Comparison of ENCODE assay signal across 15 cellular contexts in the genomic region with DNA sequence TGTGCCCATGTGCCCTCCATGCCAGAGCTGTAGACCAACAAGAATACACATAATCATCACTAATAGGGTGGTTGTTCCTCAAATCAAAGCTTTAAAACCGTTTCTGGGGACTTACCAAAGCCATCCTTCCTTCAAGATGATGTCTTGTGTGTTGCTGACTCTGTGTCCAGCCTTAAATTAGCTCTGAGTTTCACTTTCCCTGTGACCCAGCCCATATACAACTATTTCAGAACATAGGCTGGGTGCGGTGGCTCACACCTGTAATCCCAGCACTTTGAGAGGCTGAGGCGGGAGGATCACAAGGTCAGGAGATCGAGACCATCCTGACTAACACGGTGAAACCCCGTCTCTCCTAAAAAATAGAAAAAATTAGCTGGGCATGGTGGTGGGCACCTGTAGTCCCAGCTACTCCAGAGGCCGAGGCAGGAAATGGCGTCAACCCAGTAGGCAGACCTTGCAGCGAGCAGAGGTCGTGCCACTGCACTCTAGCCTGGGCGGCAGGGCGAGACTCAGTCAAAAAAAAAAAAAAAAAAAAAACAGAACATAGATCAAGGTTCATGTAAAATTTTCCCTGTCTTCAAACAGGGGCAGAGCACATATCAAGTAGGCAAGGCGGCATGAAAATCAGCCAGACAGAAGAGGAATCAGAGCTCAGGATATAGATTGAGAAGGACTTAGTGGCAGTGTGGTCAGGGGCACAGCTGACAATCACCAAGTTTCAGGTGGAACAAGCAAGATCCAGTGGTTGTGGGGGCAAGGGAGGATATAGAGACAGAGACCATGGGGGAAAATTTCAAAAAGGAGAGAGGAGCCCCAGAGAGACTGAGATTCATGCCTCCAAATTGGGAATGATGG. TPM values are rescaled to one million over a fixed set of nuclear protein-coding genes. Genes with fewer than 3 reads are reported as not detected.
DNase-seq lines count a peak whose midpoint lies in the region; ATAC-seq and TF ChIP-seq lines count a peak whose summit lies in the region.
"Had no signal": no experiment of that assay in that cellular context is flagged by ENCODE, and none has a peak within 500 bp of the region (broad histone marks: within the 10 kb centered on the region; RNA-seq: fewer than 3 reads in every experiment).

A gene (minus strand): TSS at position 179 of the 855 bp plus-strand sequence. CDS start 55 bp downstream, at position 124.

- no peaks in the 10 kb centered on the region for H3K36me3 Mint-ChIP-seq in activated T-cell treated with anti-CD3 and anti-CD28 coated beads, Interleukin-2, amount 50 U/mL, for 72 hours (ENCODE audit: insufficient read depth in 2 of 2)

- H3K27me3 ChIP-seq in thyroid gland (no peaks in the 10 kb centered on the region), left lung (no peaks in the 10 kb centered on the region)
- H3K27me3 ChIP-seq: heart right ventricle, pancreas had no signal

- no peaks in the 10 kb centered on the region for H3K27me3 Mint-ChIP-seq in activated T-cell treated with anti-CD3 and anti-CD28 coated beads, Interleukin-2, amount 50 U/mL, for 72 hours (ENCODE audit: low read depth)

- TF ChIP-seq CTCF in thyroid gland (IDR thresholded peaks at IDR 0.05) (no peak), left lung (IDR thresholded peaks at IDR 0.05) (no peak)

- intact Hi-C loops in thyroid gland (cut with DNase I) (no loop called here), left lung (cut with DNase I) (no loop called here)

- no peaks in the 10 kb centered on the region for H3K9me3 ChIP-seq in thyroid gland
- no peaks in the 10 kb centered on the region for H3K9me3 ChIP-seq in left lung
- H3K9me3 ChIP-seq: heart right ventricle, left ventricle myocardium inferior, pancreas had no signal

- no peak for DNase-seq in activated T-cell treated with anti-CD3 and anti-CD28 coated beads, Interleukin-2, amount 50 U/mL, for 72 hours
- DNase-seq in activated T-cell treated with anti-CD3 and anti-CD28 coated beads for 4 hours (no peak), RPMI8226 (peak; percentile 68), left lobe of liver (ENCODE audit: low spot score) (no peak), thyroid gland (no peak), left lung (no peak), 8988T (no peak), NOMO-1 treated with dmso at 0.1 percent for 144 hours (lab: John Stamatoyannopoulos, UW; ENCODE audit: unreplicated experiment) (no peak)
- DNase-seq: heart right ventricle; left ventricle myocardium inferior; NCI-H2081 treated with DMSO at 0.1 percent for 48 hours; NK-92 treated with Interleukin-12 subunit alpha and Interleukin-12 subunit beta, amount 100 ng/mL, for 24 hours; WERI-Rb-1 had no signal

- H3K4me1 Mint-ChIP-seq in activated T-cell treated with anti-CD3 and anti-CD28 coated beads, Interleukin-2, amount 50 U/mL, for 72 hours (ENCODE audit: low read depth), result peaks cover 64% of the 10 kb centered on the region

- no peak for TF ChIP-seq POLR2A in thyroid gland (IDR thresholded peaks at IDR 0.05)

- H3K27ac ChIP-seq in thyroid gland (peak within 1 kb of the TSS; percentile 62 to 66 (median 64)), left lung (peak within 1 kb of the TSS in 1 of 2 donors; percentile 70)
- H3K27ac ChIP-seq: heart right ventricle, left ventricle myocardium inferior, pancreas, WERI-Rb-1 had no signal

- no peaks in the 10 kb centered on the region for H3K9me3 Mint-ChIP-seq in activated T-cell treated with anti-CD3 and anti-CD28 coated beads, Interleukin-2, amount 50 U/mL, for 72 hours

- H3K4me3 ChIP-seq in thyroid gland (replicated peaks in 1 of 3), result no peak within 1 kb of the TSS
- H3K4me3 ChIP-seq in left lung, result no peak within 1 kb of the TSS
- H3K4me3 ChIP-seq: heart right ventricle, left ventricle myocardium inferior, pancreas had no signal

- H3K4me3 Mint-ChIP-seq in activated T-cell treated with anti-CD3 and anti-CD28 coated beads, Interleukin-2, amount 50 U/mL, for 72 hours, result peak within 1 kb of the TSS; percentile 28 to 46

- peaks cover 42 to 66% of the 10 kb centered on the region in 2 donors for H3K4me1 ChIP-seq in thyroid gland
- peaks cover 10 to 42% of the 10 kb centered on the region in 2 donors for H3K4me1 ChIP-seq in left lung

- no peak for ATAC-seq in activated T-cell treated with anti-CD3 and anti-CD28 coated beads, Interleukin-2, amount 50 U/mL, for 72 hours (replicated peaks in 1 of 2)
- peak; percentile 71 for ATAC-seq in left lobe of liver
- ATAC-seq in left lung, result no peak
- ATAC-seq: heart right ventricle, pancreas had no signal

- H3K36me3 ChIP-seq in thyroid gland (no peaks in the 10 kb centered on the region), left lung (no peaks in the 10 kb centered on the region)
- H3K36me3 ChIP-seq: heart right ventricle, left ventricle myocardium inferior, pancreas, WERI-Rb-1 had no signal

- H3K27ac Mint-ChIP-seq in activated T-cell treated with anti-CD3 and anti-CD28 coated beads, Interleukin-2, amount 50 U/mL, for 72 hours, result no peak within 1 kb of the TSS

- 96% methylated on average over 13 of the region's 13 CpGs for WGBS in thyroid gland, 2 donors

RNA-seq across cellular contexts. Expression of the gene that starts here (rescaled TPM):
- under 1 TPM in 1 of 2 donors, not detected in 1; 0.35 TPM for total RNA-seq in activated T-cell treated with anti-CD3 and anti-CD28 coated beads, Interleukin-2, amount 50 U/mL, for 72 hours
- total RNA-seq in left lobe of liver (1.2 TPM), thyroid gland (1 to 10 TPM in 1 of 4 donors, not detected in 3; 1.4 TPM), left lung (1 to 10 TPM; 5.0 to 6.0 TPM)
- total RNA-seq: left ventricle myocardium inferior, pancreas, urinary bladder had no signal
